14 cellular contexts compared by ENCODE assay signal in the genomic region with DNA sequence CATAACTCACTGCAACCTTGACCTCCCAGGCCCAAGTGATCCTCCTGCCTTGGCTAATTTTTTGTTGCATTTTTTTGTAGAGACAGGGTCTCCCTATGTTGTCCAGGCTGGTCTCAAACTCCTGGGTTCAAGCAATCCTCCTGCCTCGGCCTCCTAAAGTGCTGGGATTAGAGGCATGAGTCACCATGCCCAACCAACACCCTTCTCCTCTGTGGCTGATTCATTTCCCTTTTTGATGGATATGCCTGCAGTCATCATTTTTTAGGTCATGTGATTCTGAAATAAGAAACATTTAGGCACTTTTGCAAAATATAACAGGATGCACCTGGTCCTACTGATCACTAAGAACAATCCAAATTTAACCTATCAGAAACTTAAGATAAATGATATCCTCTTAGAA. TPM values are rescaled to one million over a fixed set of nuclear protein-coding genes. Genes with fewer than 3 reads are reported as not detected.
A peak's percentile ranks its signal among the peaks of the same experiment; 100 is the strongest.
DNase-seq lines count a peak whose midpoint lies in the region; ATAC-seq and TF ChIP-seq lines count a peak whose summit lies in the region.
"Had no signal": no experiment of that assay in that cellular context is flagged by ENCODE, and none has a peak within 500 bp of the region (broad histone marks: within the 10 kb centered on the region; RNA-seq: fewer than 3 reads in every experiment).

No MANE protein-coding gene starts in this region.

- H3K4me1 ChIP-seq in right lobe of liver, result no peaks in the 10 kb centered on the region

- peaks cover 2% of the 10 kb centered on the region for H3K27me3 Mint-ChIP-seq in glutamatergic neuron (ENCODE audit: unreplicated experiment)

- peaks cover 4% of the 10 kb centered on the region for H3K4me1 Mint-ChIP-seq in glutamatergic neuron (ENCODE audit: low read depth, unreplicated experiment)

- no peaks in the 10 kb centered on the region for H3K36me3 Mint-ChIP-seq in glutamatergic neuron (ENCODE audit: unreplicated experiment)

- H3K4me3 ChIP-seq in MG63, result no peak overlapping the region
- no peak overlapping the region for H3K4me3 ChIP-seq in astrocyte of the spinal cord (ENCODE audit: low read depth, low read length)
- no peak overlapping the region for H3K4me3 ChIP-seq in right lobe of liver
- H3K4me3 ChIP-seq: body of pancreas, esophagus muscularis mucosa had no signal

- ATAC-seq in right lobe of liver, result peak; percentile 9 to 70 (median 64)
- ATAC-seq in HG02759 (IDR thresholded peaks at IDR 0.05; ENCODE audit: unreplicated experiment), result no peak
- ATAC-seq: body of pancreas had no signal

- DNase-seq in ELR (ENCODE audit: low read depth) (peak; percentile 75), MG63 (peak; percentile 17), astrocyte of the spinal cord (ENCODE audit: low read depth, low spot score) (peak; percentile 6), right lobe of liver (no peak), glutamatergic neuron (no peak), NCI-H510A (lab: John Stamatoyannopoulos, UW) (no peak), medulla oblongata (ENCODE audit: extremely low spot score) (no peak)
- DNase-seq: DMS 273 treated with DMSO at 0.1 percent for 48 hours; NCI-H146; stimulated activated naive CD4-positive, alpha-beta T cell; WERI-Rb-1 had no signal

- in situ Hi-C loops in astrocyte of the spinal cord (cut with HindIII; ENCODE audit: low sequenced_read_pairs), result no loop called here

- H3K36me3 ChIP-seq in MG63 (no peaks in the 10 kb centered on the region), right lobe of liver (no peaks in the 10 kb centered on the region)
- H3K36me3 ChIP-seq: esophagus muscularis mucosa, WERI-Rb-1 had no signal

- no peak overlapping the region for H3K27ac ChIP-seq in right lobe of liver
- H3K27ac ChIP-seq: body of pancreas, esophagus muscularis mucosa, WERI-Rb-1 had no signal

- TF ChIP-seq CTCF in astrocyte of the spinal cord (IDR thresholded peaks at IDR 0.05; ENCODE audit: low read depth, low read length), result no peak
- TF ChIP-seq CTCF in right lobe of liver (IDR thresholded peaks at IDR 0.05), result no peak
- TF ChIP-seq CTCF in glutamatergic neuron (IDR thresholded peaks at IDR 0.05; ENCODE audit: partially characterized antibody, unreplicated experiment), result no peak

- H3K27ac Mint-ChIP-seq in glutamatergic neuron (ENCODE audit: unreplicated experiment), result no peak overlapping the region

- TF ChIP-seq POLR2A in right lobe of liver (IDR thresholded peaks at IDR 0.05), result no peak

- no peaks in the 10 kb centered on the region for H3K9me3 ChIP-seq in MG63
- no peaks in the 10 kb centered on the region for H3K9me3 ChIP-seq in right lobe of liver
- H3K9me3 ChIP-seq: body of pancreas, esophagus muscularis mucosa had no signal

- no peak overlapping the region for H3K4me3 Mint-ChIP-seq in glutamatergic neuron (ENCODE audit: unreplicated experiment)

- H3K27me3 ChIP-seq in MG63 (no peaks in the 10 kb centered on the region), right lobe of liver (no peaks in the 10 kb centered on the region)
- H3K27me3 ChIP-seq: body of pancreas, esophagus muscularis mucosa had no signal

- intact Hi-C loops in right lobe of liver (cut with DNase I), result no loop called here

- WGBS in right lobe of liver (ENCODE audit: insufficient coverage, low coverage, low lambda C conversion rate, missing lambda C conversion rate), result 55% methylated on average over 1 of the region's 1 CpG

- H3K9me3 Mint-ChIP-seq in glutamatergic neuron (ENCODE audit: unreplicated experiment), result no peaks in the 10 kb centered on the region

RNA-seq across cellular contexts. Expression of a gene that starts 44.0 kb away (rescaled TPM):
- 1.4 and 1.9 TPM in 2 replicates for total RNA-seq in MG63 (2014; rRNA removed; shearing (Covaris generic); ENCODE audit: low replicate concordance)
- total RNA-seq in right lobe of liver (10 to 100 TPM in 4 of 6 experiments, 1 to 10 TPM in 2; 9.2 to 23.3 (median 15.2) TPM), glutamatergic neuron (ENCODE audit: unreplicated experiment) (20.8 TPM)

Comparison
In these comparisons a context has a peak if more than half of its experiments do, and no peak if none do; other contexts are left out.
1. DNase-seq: peak in ELR (single experiment), MG63 (single experiment) and astrocyte of the spinal cord (single experiment); none in right lobe of liver (0 of 3), glutamatergic neuron (single experiment), NCI-H510A (single experiment) and medulla oblongata (single experiment).